2 cellular contexts compared by ENCODE assay signal in genomic region chr19:12365372-12366162, GRCh38.
TF ChIP-seq lines count a peak whose summit lies in the region.

ZNF442 (minus strand) TSS chr19:12365683; CDS start chr19:12363631, 2,052 bp downstream.

TF ChIP-seq in Ishikawa, 13 proteins besides CTCF, POLR2A, EP300 and RAD21 (continued from another document):
- TF ChIP-seq REST (IDR thresholded peaks at IDR 0.05; ENCODE audit: low read depth) (no peak), TCF12 (IDR thresholded peaks at IDR 0.05; ENCODE audit: low read depth) (no peak)

TF ChIP-seq in SK-N-SH, 30 proteins besides CTCF, POLR2A, EP300 and RAD21 (continued from another document):
- TF ChIP-seq ZBTB33 (IDR thresholded peaks at IDR 0.05; ENCODE audit: borderline replicate concordance, low read depth) (no peak), REST (IDR thresholded peaks at IDR 0.05; ENCODE audit: low read depth, low read length) (0 out of 2 replicates have a peak, but pooled peaks have one; percentile 16), FOXJ3 (CRISPR knock-in tag; IDR thresholded peaks at IDR 0.05) (no peak), TAF1 (IDR thresholded peaks at IDR 0.05; ENCODE audit: borderline replicate concordance, low read depth, low read length) (peak; percentile 84), USF2 (IDR thresholded peaks at IDR 0.05; ENCODE audit: borderline replicate concordance, low read depth, low read length) (no peak), RFX5 (IDR thresholded peaks at IDR 0.05; ENCODE audit: low read length) (no peak; the same call in 1 of the 2 replicates), NRF1 (IDR thresholded peaks at IDR 0.05; ENCODE audit: low read depth, low read length) (no peak), FOXM1 (IDR thresholded peaks at IDR 0.05; ENCODE audit: low read depth) (no peak), GABPA (IDR thresholded peaks at IDR 0.05; ENCODE audit: low read depth) (peak; percentile 66), USF1 (IDR thresholded peaks at IDR 0.05; ENCODE audit: borderline replicate concordance, low read depth) (no peak)
